In the genomic region with DNA sequence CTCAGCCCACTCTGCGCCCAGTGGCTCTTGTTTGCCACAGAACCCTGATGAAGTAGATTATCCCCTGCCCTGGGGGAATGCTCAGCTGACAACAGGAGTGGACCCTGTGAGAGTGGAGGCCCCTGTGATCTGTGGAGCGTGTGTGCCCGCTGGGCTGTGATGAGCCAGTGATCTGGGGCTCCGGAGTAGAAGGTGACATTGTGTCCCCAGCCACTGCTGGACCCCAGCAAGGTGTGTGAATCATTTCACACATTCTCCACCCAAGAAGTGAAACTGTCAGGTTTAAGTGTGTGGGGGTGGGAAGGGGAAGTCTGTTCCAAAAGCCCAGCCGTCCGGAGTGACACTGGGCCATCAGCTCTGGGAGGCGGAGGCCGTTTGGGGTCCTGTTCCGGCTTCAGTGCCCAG, we compare ENCODE assay signal across 9 cellular contexts. TPM values are rescaled to one million over a fixed set of nuclear protein-coding genes. Genes with fewer than 3 reads are reported as not detected.
DNase-seq lines count a peak whose midpoint lies in the region; ATAC-seq lines count a peak whose summit lies in the region.
"Had no signal": no experiment of that assay in that cellular context is flagged by ENCODE, and none has a peak within 500 bp of the region (broad histone marks: within the 10 kb centered on the region; RNA-seq: fewer than 3 reads in every experiment).

No MANE protein-coding gene starts in this region.

- peak overlapping the region; percentile 68 for H3K27ac Mint-ChIP-seq in activated CD4-positive, alpha-beta T cell treated with anti-CD3 and anti-CD28 coated beads, Interleukin-2, amount 10 ng/mL, durations not matched to agents 24 days and 14 days
- H3K27ac Mint-ChIP-seq in activated CD8-positive, alpha-beta T cell treated with anti-CD3 and anti-CD28 coated beads, Interleukin-2, amount 10 ng/mL, durations not matched to agents 7 days and 5 days, result peak overlapping the region; percentile 91

- ATAC-seq in HG02763 (IDR thresholded peaks at IDR 0.05; ENCODE audit: unreplicated experiment), result peak; percentile 21
- ATAC-seq in activated CD8-positive, alpha-beta T cell treated with anti-CD3 and anti-CD28 coated beads, Interleukin-2, amount 10 ng/mL, durations not matched to agents 7 days and 5 days, result peak; percentile 20
- ATAC-seq in stimulated activated naive CD8-positive, alpha-beta T cell treated with anti-CD3 and anti-CD28 coated beads, Interleukin-15, Interleukin-2, amounts not matched to agents 100 U/mL and 50 U/mL, for 24 hours, result peak; percentile 44

- CTCF ChIA-PET in activated CD8-positive, alpha-beta T cell treated with anti-CD3 and anti-CD28 coated beads, Interleukin-2, amount 10 ng/mL, durations not matched to agents 7 days and 5 days (lab: Charles Lee), result interaction anchor here (2.4 kb wide), 1 partner anchor 23 kb away, joined by 8 read pairs; no protein-coding TSS in a partner anchor

- intact Hi-C loops in activated CD4-positive, alpha-beta T cell treated with anti-CD3 and anti-CD28 coated beads, Interleukin-2, amount 10 ng/mL, durations not matched to agents 24 days and 14 days (cut with micrococcal nuclease), result no loop called here

- POLR2A ChIA-PET in activated CD8-positive, alpha-beta T cell treated with anti-CD3 and anti-CD28 coated beads, Interleukin-2, amount 10 ng/mL, durations not matched to agents 7 days and 5 days (lab: Charles Lee), result interaction anchor here (1.3 kb wide), 1 partner anchor 251 kb away, joined by 4 read pairs; no protein-coding TSS in a partner anchor

- no peaks in the 10 kb centered on the region for H3K9me3 Mint-ChIP-seq in activated CD4-positive, alpha-beta T cell treated with anti-CD3 and anti-CD28 coated beads, Interleukin-2, amount 10 ng/mL, durations not matched to agents 24 days and 14 days
- H3K9me3 Mint-ChIP-seq in activated CD8-positive, alpha-beta T cell treated with anti-CD3 and anti-CD28 coated beads, Interleukin-2, amount 10 ng/mL, durations not matched to agents 7 days and 5 days (ENCODE audit: insufficient read depth), result no peaks in the 10 kb centered on the region

- H3K36me3 Mint-ChIP-seq in activated CD4-positive, alpha-beta T cell treated with anti-CD3 and anti-CD28 coated beads, Interleukin-2, amount 10 ng/mL, durations not matched to agents 24 days and 14 days (ENCODE audit: low read depth), result no peaks in the 10 kb centered on the region
- peaks cover 3% of the 10 kb centered on the region for H3K36me3 Mint-ChIP-seq in activated CD8-positive, alpha-beta T cell treated with anti-CD3 and anti-CD28 coated beads, Interleukin-2, amount 10 ng/mL, durations not matched to agents 7 days and 5 days (ENCODE audit: low read depth)

- H3K4me3 Mint-ChIP-seq in activated CD4-positive, alpha-beta T cell treated with anti-CD3 and anti-CD28 coated beads, Interleukin-2, amount 10 ng/mL, durations not matched to agents 24 days and 14 days, result peak overlapping the region; percentile 76
- peak overlapping the region; percentile 57 for H3K4me3 Mint-ChIP-seq in activated CD8-positive, alpha-beta T cell treated with anti-CD3 and anti-CD28 coated beads, Interleukin-2, amount 10 ng/mL, durations not matched to agents 7 days and 5 days

- no peaks in the 10 kb centered on the region for H3K27me3 Mint-ChIP-seq in activated CD4-positive, alpha-beta T cell treated with anti-CD3 and anti-CD28 coated beads, Interleukin-2, amount 10 ng/mL, durations not matched to agents 24 days and 14 days
- H3K27me3 Mint-ChIP-seq in activated CD8-positive, alpha-beta T cell treated with anti-CD3 and anti-CD28 coated beads, Interleukin-2, amount 10 ng/mL, durations not matched to agents 7 days and 5 days (ENCODE audit: low read depth), result no peaks in the 10 kb centered on the region

- DNase-seq in activated CD4-positive, alpha-beta T cell treated with anti-CD3 and anti-CD28 coated beads, Interleukin-2, amount 10 ng/mL, durations not matched to agents 24 days and 14 days, result peak; percentile 66
- DNase-seq in activated CD4-positive, alpha-beta T cell treated with anti-CD3 and anti-CD28 coated beads, Interleukin-2, amount 50 U/mL, for 4 hours, result no peak
- no peak for DNase-seq in activated CD8-positive, alpha-beta T cell treated with anti-CD3 and anti-CD28 coated beads, Interleukin-2, amount 10 ng/mL, durations not matched to agents 7 days and 5 days
- DNase-seq in stimulated activated naive CD8-positive, alpha-beta T cell treated with anti-CD3 and anti-CD28 coated beads, Interleukin-15, Interleukin-2, amounts not matched to agents 100 U/mL and 50 U/mL, for 24 hours, result no peak
- no peak for DNase-seq in SIG-M5 treated with dmso at 0.1 percent for 504 hours (lab: John Stamatoyannopoulos, UW; ENCODE audit: unreplicated experiment)
- DNase-seq in NCI-H1048 (lab: John Stamatoyannopoulos, UW), result no peak
- no peak for DNase-seq in NCI-H2081 (lab: John Stamatoyannopoulos, UW)
- DNase-seq: stimulated activated CD4-positive, alpha-beta T cell treated with anti-CD3 and anti-CD28 coated beads, Interleukin-4, amount 100 ng/mL, for 24 hours had no signal

- H3K4me1 Mint-ChIP-seq in activated CD4-positive, alpha-beta T cell treated with anti-CD3 and anti-CD28 coated beads, Interleukin-2, amount 10 ng/mL, durations not matched to agents 24 days and 14 days, result peaks cover 34% of the 10 kb centered on the region
- H3K4me1 Mint-ChIP-seq in activated CD8-positive, alpha-beta T cell treated with anti-CD3 and anti-CD28 coated beads, Interleukin-2, amount 10 ng/mL, durations not matched to agents 7 days and 5 days (ENCODE audit: low read depth), result peaks cover 51% of the 10 kb centered on the region

RNA-seq across cellular contexts. Expression of gene GRAMD4, which starts 33.1 kb away (rescaled TPM):
- 63.8 and 66.1 TPM in 2 replicates for total RNA-seq in activated CD4-positive, alpha-beta T cell treated with anti-CD3 and anti-CD28 coated beads, Interleukin-2, amount 10 ng/mL, durations not matched to agents 24 days and 14 days
- total RNA-seq in activated CD8-positive, alpha-beta T cell treated with anti-CD3 and anti-CD28 coated beads, Interleukin-2, amount 10 ng/mL, durations not matched to agents 7 days and 5 days, result 10 to 100 TPM; 41.2 to 42.1 TPM

RNA-seq across cellular contexts. Expression of gene CELSR1, which starts 49.6 kb away (rescaled TPM):
- 0.36 and 0.37 TPM in 2 replicates for total RNA-seq in activated CD4-positive, alpha-beta T cell treated with anti-CD3 and anti-CD28 coated beads, Interleukin-2, amount 10 ng/mL, durations not matched to agents 24 days and 14 days
- under 1 TPM in 1 of 2 experiments, not detected in 1; 0.08 TPM for total RNA-seq in activated CD8-positive, alpha-beta T cell treated with anti-CD3 and anti-CD28 coated beads, Interleukin-2, amount 10 ng/mL, durations not matched to agents 7 days and 5 days
